ENCODE assay signal across 8 cellular contexts in the genomic region with DNA sequence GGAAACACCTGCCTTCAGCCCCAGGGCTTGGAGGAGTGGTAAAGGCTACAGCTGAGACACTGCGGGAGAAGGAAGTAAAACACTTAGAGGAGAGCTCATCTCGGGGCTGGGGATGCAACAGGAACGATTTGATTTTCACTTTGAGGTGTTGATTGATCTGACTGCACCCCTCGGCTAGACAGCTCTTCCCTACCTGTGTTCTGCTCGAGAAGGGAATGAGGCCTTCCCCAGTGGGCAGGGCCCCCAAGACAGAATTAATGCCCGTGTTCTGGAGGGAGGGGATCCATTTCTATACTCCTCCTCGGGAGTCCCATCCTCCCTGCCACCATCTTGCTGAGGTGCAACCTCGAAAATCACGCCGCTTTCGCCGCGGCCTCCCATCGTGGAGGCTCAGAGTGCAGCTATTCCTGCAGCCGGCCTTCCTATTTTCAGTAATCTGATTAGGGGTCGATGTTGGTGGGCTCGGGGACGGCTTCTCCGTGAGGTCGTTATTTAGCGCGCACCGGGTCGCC.
A peak's percentile ranks its signal among the peaks of the same experiment; 100 is the strongest.
DNase-seq lines count a peak whose midpoint lies in the region; ATAC-seq and TF ChIP-seq lines count a peak whose summit lies in the region.

No MANE protein-coding gene starts in this region.

- peaks cover 4% of the 10 kb centered on the region; the same call in 1 of the 2 replicates for H3K27me3 ChIP-seq in iPS DF 6.9 (ENCODE audit: control insufficient read depth, insufficient read depth, low read length)

- WGBS in iPS DF 6.9 (ENCODE audit: insufficient coverage, insufficient read length), result no CpG with 5 or more reads among the region's 24 CpGs

- H3K4me3 Mint-ChIP-seq in stimulated activated memory B cell treated with anti-CD40 and anti-IgM and Interleukin-4, amounts not matched to agents 10 μg/mL and 1 μg/mL and 100 μg/mL, for 72 hours, result peak overlapping the region; percentile 86

- H3K36me3 ChIP-seq in iPS DF 6.9 (ENCODE audit: control insufficient read depth, insufficient read depth, low read length), result no peaks in the 10 kb centered on the region

- H3K36me3 Mint-ChIP-seq in stimulated activated memory B cell treated with anti-CD40 and anti-IgM and Interleukin-4, amounts not matched to agents 10 μg/mL and 1 μg/mL and 100 μg/mL, for 72 hours, result no peaks in the 10 kb centered on the region

- H3K4me3 ChIP-seq in iPS DF 6.9 (ENCODE audit: low read length), result peak overlapping the region; percentile 51; the same call in 1 of the 2 replicates

- no peaks in the 10 kb centered on the region for H3K27me3 Mint-ChIP-seq in stimulated activated memory B cell treated with anti-CD40 and anti-IgM and Interleukin-4, amounts not matched to agents 10 μg/mL and 1 μg/mL and 100 μg/mL, for 72 hours

- no peak for ATAC-seq in stimulated activated memory B cell treated with anti-CD40 and anti-IgM and Interleukin-4, amounts not matched to agents 10 μg/mL and 1 μg/mL and 100 μg/mL, for 72 hours

- no peaks in the 10 kb centered on the region for H3K9me3 ChIP-seq in iPS DF 6.9 (ENCODE audit: control insufficient read depth, insufficient read depth, low read length)

- DNase-seq in SIG-M5 treated with dmso at 0.1 percent for 504 hours (lab: John Stamatoyannopoulos, UW; ENCODE audit: unreplicated experiment) (peak; percentile 67), SIG-M5 (lab: John Stamatoyannopoulos, UW) (no peak), iPS DF 6.9 (ENCODE audit: low read depth, low spot score) (no peak), NCI-H1048 (lab: John Stamatoyannopoulos, UW) (no peak), NCI-H226 (no peak), GM10266 (ENCODE audit: extremely low spot score) (no peak)
- DNase-seq in activated T-cell treated with anti-CD3 and anti-CD28 coated beads, Interleukin-2, amount 50 U/mL, for 48 hours, result peak; percentile 55 to 56

- peaks cover 61% of the 10 kb centered on the region for H3K4me1 Mint-ChIP-seq in stimulated activated memory B cell treated with anti-CD40 and anti-IgM and Interleukin-4, amounts not matched to agents 10 μg/mL and 1 μg/mL and 100 μg/mL, for 72 hours

- TF ChIP-seq CTCF in GM10266 (IDR thresholded peaks at IDR 0.05; ENCODE audit: control insufficient read depth, insufficient read depth, low read depth, missing control alignments), result no peak

- peaks cover 8% of the 10 kb centered on the region; the same call in 1 of the 2 replicates for H3K4me1 ChIP-seq in iPS DF 6.9 (ENCODE audit: control insufficient read depth, insufficient read depth, low read length)

- H3K27ac ChIP-seq in iPS DF 6.9 (ENCODE audit: low read length), result no peak overlapping the region

- peak overlapping the region; percentile 93 for H3K27ac Mint-ChIP-seq in stimulated activated memory B cell treated with anti-CD40 and anti-IgM and Interleukin-4, amounts not matched to agents 10 μg/mL and 1 μg/mL and 100 μg/mL, for 72 hours

- no peaks in the 10 kb centered on the region for H3K9me3 Mint-ChIP-seq in stimulated activated memory B cell treated with anti-CD40 and anti-IgM and Interleukin-4, amounts not matched to agents 10 μg/mL and 1 μg/mL and 100 μg/mL, for 72 hours

Comparison
In these comparisons a context has a peak if more than half of its experiments do, and no peak if none do; other contexts are left out.
1. DNase-seq: peak in SIG-M5 treated with dmso at 0.1 percent for 504 hours (single experiment) and activated T-cell treated with anti-CD3 and anti-CD28 coated beads, Interleukin-2, amount 50 U/mL, for 48 hours (2 of 2); none in SIG-M5 (single experiment), iPS DF 6.9 (single experiment), NCI-H1048 (single experiment), NCI-H226 (single experiment) and GM10266 (single experiment).